ENCODE assay signal across 18 cellular contexts in genomic region chr3:4606915-4607314, GRCh38.
DNase-seq lines count a peak whose midpoint lies in the region; ATAC-seq and TF ChIP-seq lines count a peak whose summit lies in the region.
"Had no signal": no experiment of that assay in that cellular context is flagged by ENCODE, and none has a peak within 500 bp of the region (broad histone marks: within the 10 kb centered on the region; RNA-seq: fewer than 3 reads in every experiment).

No MANE protein-coding gene starts in this region.

- H3K4me1 ChIP-seq in right atrium auricular region, result peaks cover 0 to 33% of the 10 kb centered on the region in 2 donors
- peaks cover 0 to 36% (median 12%) of the 10 kb centered on the region in 12 donors for H3K4me1 ChIP-seq in heart left ventricle
- H3K4me1 ChIP-seq: BLaER1 treated with 17β-estradiol and CSF1 and Interleukin-3, amounts not matched to agents 10 nM and 100 nM had no signal

- no peak overlapping the region for H3K4me3 ChIP-seq in right atrium auricular region
- H3K4me3 ChIP-seq in heart left ventricle, result no peak overlapping the region
- H3K4me3 ChIP-seq: BLaER1 treated with 17β-estradiol and CSF1 and Interleukin-3, amounts not matched to agents 10 nM and 100 nM; PC-9 had no signal

- no peak for TF ChIP-seq CTCF in right atrium auricular region (IDR thresholded peaks at IDR 0.05)
- no peak for TF ChIP-seq CTCF in heart left ventricle (IDR thresholded peaks at IDR 0.05)
- TF ChIP-seq CTCF in type B pancreatic cell (conservative IDR thresholded peaks at IDR 0.05), result no peak

- ATAC-seq in Right ventricle myocardium inferior (peak; percentile 68), heart left ventricle (peak in 3 of 4 donors; percentile 36 to 64 (median 63)), HG03342 (IDR thresholded peaks at IDR 0.05; ENCODE audit: unreplicated experiment) (no peak)

- peaks cover 4% of the 10 kb centered on the region for H3K9me3 Mint-ChIP-seq in type B pancreatic cell
- H3K9me3 Mint-ChIP-seq: IgD-negative memory B cell had no signal

- no peak for TF ChIP-seq POLR2A in heart left ventricle (IDR thresholded peaks at IDR 0.05)

- H3K4me1 Mint-ChIP-seq in type B pancreatic cell (ENCODE audit: unreplicated experiment), result peaks cover 34% of the 10 kb centered on the region

- intact Hi-C loops in Right ventricle myocardium inferior (cut with DNase I), result no loop called here
- intact Hi-C loops in heart left ventricle (cut with DNase I), result no loop called here

- no peaks in the 10 kb centered on the region for H3K27me3 Mint-ChIP-seq in type B pancreatic cell
- H3K27me3 Mint-ChIP-seq: IgD-negative memory B cell had no signal

- no peak overlapping the region for H3K4me3 Mint-ChIP-seq in type B pancreatic cell
- H3K4me3 Mint-ChIP-seq: IgD-negative memory B cell had no signal

- WGBS in heart left ventricle, 4 donors, result 43 to 61% (median 46%) methylated on average over 4 of the region's 4 CpGs

- no peaks in the 10 kb centered on the region for H3K9me3 ChIP-seq in right atrium auricular region
- H3K9me3 ChIP-seq in heart left ventricle, result no peaks in the 10 kb centered on the region

- H3K27me3 ChIP-seq in right atrium auricular region, result no peaks in the 10 kb centered on the region
- no peaks in the 10 kb centered on the region for H3K27me3 ChIP-seq in heart left ventricle
- H3K27me3 ChIP-seq: BLaER1 treated with 17β-estradiol and CSF1 and Interleukin-3, amounts not matched to agents 10 nM and 100 nM had no signal

- H3K27ac Mint-ChIP-seq in type B pancreatic cell, result peak overlapping the region; percentile 22

- H3K36me3 Mint-ChIP-seq in type B pancreatic cell, result no peaks in the 10 kb centered on the region

- H3K27ac ChIP-seq in right atrium auricular region (no peak overlapping the region), heart left ventricle (no peak overlapping the region)
- H3K27ac ChIP-seq: BLaER1 treated with 17β-estradiol and CSF1 and Interleukin-3, amounts not matched to agents 10 nM and 100 nM; PC-9 had no signal

- H3K36me3 ChIP-seq in right atrium auricular region, result no peaks in the 10 kb centered on the region
- H3K36me3 ChIP-seq in heart left ventricle, result no peaks in the 10 kb centered on the region
- H3K36me3 ChIP-seq: BLaER1 treated with 17β-estradiol and CSF1 and Interleukin-3, amounts not matched to agents 10 nM and 100 nM had no signal

- no peak for DNase-seq in Right ventricle myocardium inferior (ENCODE audit: missing footprints)
- no peak for DNase-seq in right atrium auricular region (ENCODE audit: low spot score)
- DNase-seq in heart left ventricle, result no peak
- DNase-seq in left kidney (ENCODE audit: low read depth, low spot score), result peak; percentile 43
- DNase-seq in type B pancreatic cell (ENCODE audit: extremely low spot score, unreplicated experiment), result no peak
- DNase-seq in foreskin melanocyte, result no peak
- no peak for DNase-seq in activated CD4-positive, alpha-beta T cell treated with anti-CD3 and anti-CD28 coated beads for 1 hour
- DNase-seq: DND-41, GOT3, NCI-H1105 treated with DMSO at 0.1 percent for 48 hours, NCI-H1694 treated with DMSO at 0.1 percent for 48 hours, NCI-H2107, NCI-H2227 treated with DMSO at 0.1 percent for 48 hours, NCI-H524, PC-9 had no signal
